Comparison of ENCODE assay signal across 8 cellular contexts in the genomic region with DNA sequence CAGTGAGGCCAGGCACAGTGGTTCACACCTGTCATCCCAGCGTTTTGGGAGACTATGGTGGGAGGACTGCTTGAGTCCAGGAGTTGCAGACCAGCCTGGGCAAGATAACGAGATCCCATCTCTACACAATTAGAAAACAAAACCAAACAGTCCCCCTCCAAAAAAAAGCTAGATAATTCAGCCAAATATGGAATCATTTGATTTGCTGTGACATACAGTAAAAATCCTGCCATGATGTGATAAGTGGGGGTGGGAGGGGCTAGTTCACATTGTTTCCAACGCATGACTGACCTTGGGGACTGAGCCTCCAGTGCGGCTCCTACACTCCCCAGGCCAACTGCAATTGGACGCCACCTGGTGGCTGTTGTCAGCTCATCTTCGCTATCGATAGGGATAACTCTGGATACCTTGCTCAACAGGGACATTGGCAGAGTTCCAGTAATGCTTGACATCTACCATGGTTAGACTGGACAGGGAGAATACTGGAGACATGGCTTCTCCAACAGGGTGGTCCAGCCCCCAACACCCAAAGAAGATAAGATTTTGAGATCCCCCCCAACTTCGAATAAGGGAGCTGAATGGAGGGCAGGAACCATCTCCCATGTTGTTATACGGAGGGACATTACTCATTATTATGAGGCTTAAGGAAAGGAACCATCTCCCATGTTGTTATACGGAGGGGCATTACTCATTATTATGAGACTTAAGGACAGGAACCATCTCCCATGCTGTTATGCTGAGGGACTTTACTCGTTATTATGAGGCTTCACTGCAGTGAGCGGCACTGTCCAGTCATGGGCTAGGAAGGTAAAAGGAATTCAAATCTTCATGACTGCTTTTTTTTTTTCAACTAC.
DNase-seq lines count a peak whose midpoint lies in the region; ATAC-seq, FAIRE-seq and TF ChIP-seq lines count a peak whose summit lies in the region.

No MANE protein-coding gene starts in this region.

- WGBS in gastroesophageal sphincter (ENCODE audit: low coverage in 1 of 2), 2 donors = 70% methylated on average over 4 to 6 of the region's 12 CpGs

- H3K36me3 ChIP-seq in MG63 (no peaks in the 10 kb centered on the region), gastroesophageal sphincter (no peaks in the 10 kb centered on the region), parathyroid adenoma (ENCODE audit: control insufficient read depth, insufficient read depth, low read length) (no peaks in the 10 kb centered on the region)

- H3K27me3 ChIP-seq in MG63 (no peaks in the 10 kb centered on the region), gastroesophageal sphincter (no peaks in the 10 kb centered on the region), parathyroid adenoma (ENCODE audit: control insufficient read depth, insufficient read depth, low read length) (no peaks in the 10 kb centered on the region)

- H3K4me3 ChIP-seq in MG63 (no peak overlapping the region), gastroesophageal sphincter (no peak overlapping the region), parathyroid adenoma (ENCODE audit: low read depth, low read length) (no peak overlapping the region)

- no peaks in the 10 kb centered on the region for H3K9me3 ChIP-seq in MG63
- no peaks in the 10 kb centered on the region for H3K9me3 ChIP-seq in gastroesophageal sphincter
- no peaks in the 10 kb centered on the region for H3K9me3 ChIP-seq in parathyroid adenoma (ENCODE audit: control insufficient read depth, low read length)

- no peak overlapping the region for H3K9ac ChIP-seq in parathyroid adenoma

- peak overlapping the region; percentile 4 for H2AFZ ChIP-seq in parathyroid adenoma

- TF ChIP-seq CTCF in gastroesophageal sphincter (IDR thresholded peaks at IDR 0.05) (peak; percentile 46 to 80 (median 74)), parathyroid adenoma (IDR thresholded peaks at IDR 0.05) (peak; percentile 78)

- no peaks in the 10 kb centered on the region for H3K79me2 ChIP-seq in parathyroid adenoma

- FAIRE-seq in H54 (lab: Jason Lieb, UNC) = peak; percentile 67

- ATAC-seq in gastroesophageal sphincter (peak; percentile 86), GM19452 (IDR thresholded peaks at IDR 0.05; ENCODE audit: unreplicated experiment) (no peak)

- H3K27ac ChIP-seq in gastroesophageal sphincter (no peak overlapping the region), parathyroid adenoma (no peak overlapping the region)

- H3K4me1 ChIP-seq in gastroesophageal sphincter (no peaks in the 10 kb centered on the region), parathyroid adenoma (no peaks in the 10 kb centered on the region)

- TF ChIP-seq EP300 in gastroesophageal sphincter (IDR thresholded peaks at IDR 0.05) = no peak

- no peak overlapping the region for H3K4me2 ChIP-seq in parathyroid adenoma (ENCODE audit: low read length)

- peak; percentile 74 for DNase-seq in EH (ENCODE audit: low read depth)
- no peak for DNase-seq in H54 (ENCODE audit: insufficient read length, low spot score)
- peak; percentile 65 for DNase-seq in MG63
- DNase-seq in SHP77 treated with DMSO at 0.1 percent for 48 hours (lab: John Stamatoyannopoulos, UW) = peak; percentile 83
- DNase-seq in activated naive CD4-positive, alpha-beta T cell (lab: John Stamatoyannopoulos, UW) = peak; percentile 13 to 48 (median 18)

- TF ChIP-seq POLR2A in H54 (IDR thresholded peaks at IDR 0.05; ENCODE audit: low read depth, low read length) = no peak
- no peak for TF ChIP-seq POLR2A in gastroesophageal sphincter (IDR thresholded peaks at IDR 0.05)
